Comparison of ENCODE assay signal across 8 cellular contexts in genomic region chr1:183806086-183806485, GRCh38. TPM values are rescaled to one million over a fixed set of nuclear protein-coding genes. Genes with fewer than 3 reads are reported as not detected.
DNase-seq lines count a peak whose midpoint lies in the region; ATAC-seq and TF ChIP-seq lines count a peak whose summit lies in the region.

No MANE protein-coding gene starts in this region.

- CTCF ChIA-PET in HEK293T (lab: Yijun Ruan, JAX) = no interaction called here
- CTCF ChIA-PET in GM10248 (lab: Yijun Ruan, JAX) = interaction anchor here (1.4 to 2.3 kb wide), 3 partner anchors 10 to 110 kb away, joined by 4 to 8 read pairs (median 5); no protein-coding TSS in a partner anchor

- no peaks in the 10 kb centered on the region for H3K9me3 Mint-ChIP-seq in glutamatergic neuron (ENCODE audit: unreplicated experiment)

- TF ChIP-seq CTCF in left lung (IDR thresholded peaks at IDR 0.05) = no peak
- TF ChIP-seq CTCF in glutamatergic neuron (IDR thresholded peaks at IDR 0.05; ENCODE audit: partially characterized antibody, unreplicated experiment) = no peak
- no peak for TF ChIP-seq CTCF in GM10248 (IDR thresholded peaks at IDR 0.05; ENCODE audit: control extremely low read depth, extremely low read depth, low read depth, missing control alignments)

- H3K4me3 Mint-ChIP-seq in glutamatergic neuron (ENCODE audit: unreplicated experiment) = no peak overlapping the region

- no peak for DNase-seq in HEK293T (ENCODE audit: extremely low spot score)
- DNase-seq in astrocyte of the hippocampus (ENCODE audit: low read depth, low spot score) = peak; percentile 73
- no peak for DNase-seq in left lung
- no peak for DNase-seq in Ammon's horn (ENCODE audit: low spot score)
- DNase-seq in glutamatergic neuron = no peak
- DNase-seq in GM10248 (ENCODE audit: extremely low spot score) = no peak

- H3K27me3 Mint-ChIP-seq in glutamatergic neuron (ENCODE audit: unreplicated experiment) = peaks cover 3% of the 10 kb centered on the region

- H3K9me3 ChIP-seq in left lung (peaks cover 0 to 13% of the 10 kb centered on the region in 2 donors), subcutaneous abdominal adipose tissue (ENCODE audit: control insufficient read depth in 5 of 5, low read length in 5 of 5) (peaks cover 0 to 5% (median 3%) of the 10 kb centered on the region in 5 donors)

- no peak overlapping the region for H3K27ac Mint-ChIP-seq in glutamatergic neuron (ENCODE audit: unreplicated experiment)

- H3K36me3 Mint-ChIP-seq in glutamatergic neuron (ENCODE audit: unreplicated experiment) = peaks cover 5% of the 10 kb centered on the region

- intact Hi-C loops in left lung (cut with DNase I) = no loop called here

- H3K4me3 ChIP-seq in left lung = peak overlapping the region; percentile 44 to 60
- H3K4me3 ChIP-seq in subcutaneous abdominal adipose tissue (ENCODE audit: low read depth in 1 of 5, low read length in 5 of 5) = peak overlapping the region; percentile 52 to 99 (median 83)

- peaks cover 0 to 11% of the 10 kb centered on the region in 2 donors for H3K27me3 ChIP-seq in left lung
- no peaks in the 10 kb centered on the region for H3K27me3 ChIP-seq in subcutaneous abdominal adipose tissue (ENCODE audit: control insufficient read depth in 5 of 5, insufficient read depth in 4 of 5, low read length in 5 of 5)

- H3K9ac ChIP-seq in subcutaneous abdominal adipose tissue (ENCODE audit: low read length in 5 of 5) = peak overlapping the region; percentile 51 to 90 (median 79)

- peaks cover 10% of the 10 kb centered on the region for H3K4me1 Mint-ChIP-seq in glutamatergic neuron (ENCODE audit: low read depth, unreplicated experiment)

- POLR2A ChIA-PET in HEK293T (lab: Yijun Ruan, JAX) (no interaction called here), GM10248 (lab: Yijun Ruan, JAX) (no interaction called here)

- ATAC-seq in left lung (peak; percentile 8), GM18867 (IDR thresholded peaks at IDR 0.05; ENCODE audit: unreplicated experiment) (no peak)

- no peaks in the 10 kb centered on the region for H3K36me3 ChIP-seq in left lung
- peaks cover 0 to 2% (median 0%) of the 10 kb centered on the region in 5 donors for H3K36me3 ChIP-seq in subcutaneous abdominal adipose tissue (ENCODE audit: control insufficient read depth in 5 of 5, insufficient read depth in 5 of 5, low read length in 5 of 5)

- H3K27ac ChIP-seq in left lung = peak overlapping the region; percentile 89 to 90
- peak overlapping the region; percentile 69 for H3K27ac ChIP-seq in subcutaneous abdominal adipose tissue (ENCODE audit: low read depth, low read length)

- H3K4me1 ChIP-seq in left lung = peaks cover 8 to 51% of the 10 kb centered on the region in 2 donors
- H3K4me1 ChIP-seq in subcutaneous abdominal adipose tissue (ENCODE audit: control insufficient read depth in 5 of 5, insufficient read depth in 5 of 5, low read length in 5 of 5) = peaks cover 3 to 51% (median 47%) of the 10 kb centered on the region in 5 donors

TF ChIP-seq in HEK293T, 16 proteins besides CTCF, POLR2A, EP300 and RAD21:
- no peak for TF ChIP-seq TARDBP (IDR thresholded peaks at IDR 0.05)
- TF ChIP-seq BHLHE40 (IDR thresholded peaks at IDR 0.05; ENCODE audit: borderline replicate concordance) = no peak
- TF ChIP-seq SUZ12 (IDR thresholded peaks at IDR 0.05) = no peak
- no peak for TF ChIP-seq CTBP1 (IDR thresholded peaks at IDR 0.05; ENCODE audit: borderline replicate concordance)
- 0 out of 2 replicates have a peak, but pooled peaks have one; percentile 2 for TF ChIP-seq ZNF384 (IDR thresholded peaks at IDR 0.05)
- TF ChIP-seq FOXM1 (IDR thresholded peaks at IDR 0.05; ENCODE audit: borderline replicate concordance) = no peak
- TF ChIP-seq FOXA1 (IDR thresholded peaks at IDR 0.05) = no peak
- no peak for TF ChIP-seq ELF4 (IDR thresholded peaks at IDR 0.05)

RNA-seq across cellular contexts. Expression of gene RGL1, which starts 1.2 kb away (rescaled TPM):
- total RNA-seq in left lung = 10 to 100 TPM; 33.7 to 52.6 TPM
- total RNA-seq in glutamatergic neuron (ENCODE audit: unreplicated experiment) = 4.9 TPM
